In genomic region chr12:47758584-47758833, GRCh38 we compare ENCODE assay signal across 8 cellular contexts. TPM values are rescaled to one million over a fixed set of nuclear protein-coding genes. Genes with fewer than 3 reads are reported as not detected.
A peak's percentile ranks its signal among the peaks of the same experiment; 100 is the strongest.
DNase-seq lines count a peak whose midpoint lies in the region; ATAC-seq, FAIRE-seq and TF ChIP-seq lines count a peak whose summit lies in the region.

No MANE protein-coding gene starts in this region.

- intact Hi-C loops in endothelial cell of umbilical vein (cut with micrococcal nuclease), result loop anchor here (1.0 to 5.0 kb wide), 3 partner anchors 15 to 959 kb away; partner anchors contain the start of genes CCNT1 and SLC48A1

- H2BK15ac ChIP-seq in neuronal stem cell (ENCODE audit: low read length), result peak overlapping the region; percentile 53

- peak overlapping the region; percentile 26 for H2BK5ac ChIP-seq in neuronal stem cell (ENCODE audit: low read length)

- dilution Hi-C loops in endothelial cell of umbilical vein (cut with MboI; ENCODE audit: extremely low pct_ligation_motif_present, low sequenced_read_pairs), result no loop called here

- H3K27ac ChIP-seq in C4-2B, result peak overlapping the region; percentile 78
- H3K27ac ChIP-seq in OCI-LY1 (ENCODE audit: low read depth, low read length, poor library complexity, severe bottlenecking), result no peak overlapping the region
- H3K27ac ChIP-seq in endothelial cell of umbilical vein (ENCODE audit: insufficient read depth, low read depth, low read length), result peak overlapping the region; percentile 95
- H3K27ac ChIP-seq in neuronal stem cell (replicated peaks; ENCODE audit: low read length), result no peak overlapping the region

- no peak for ATAC-seq in HG02840 (IDR thresholded peaks at IDR 0.05; ENCODE audit: low FRiP score, unreplicated experiment)

- H4K91ac ChIP-seq in neuronal stem cell (ENCODE audit: low read depth, low read length, poor library complexity), result no peak overlapping the region

- TF ChIP-seq CTCF in C4-2B (conservative IDR thresholded peaks at IDR 0.05) (no peak), OCI-LY1 (IDR thresholded peaks at IDR 0.05; ENCODE audit: low read length) (no peak), endothelial cell of umbilical vein (IDR thresholded peaks at IDR 0.05; ENCODE audit: extremely low read depth in 1 of 2, insufficient read depth in 1 of 2, low read depth in 1 of 2, low read length in 2 of 2) (no peak)

- H3K79me2 ChIP-seq in OCI-LY1 (ENCODE audit: insufficient read depth, low read length) (no peaks in the 10 kb centered on the region), endothelial cell of umbilical vein (ENCODE audit: control insufficient read depth, insufficient read depth, low read length) (peaks cover 32% of the 10 kb centered on the region)

- H3K9ac ChIP-seq in OCI-LY1 (ENCODE audit: low read length) (no peak overlapping the region), endothelial cell of umbilical vein (replicated peaks; ENCODE audit: extremely low read depth, insufficient read depth, low read length) (peak overlapping the region; percentile 85), neuronal stem cell (ENCODE audit: low read depth, low read length, poor library complexity) (peak overlapping the region; percentile 60)

- TSS peak; percentile 36 for BruUV-seq in endothelial cell of umbilical vein (replicated peaks; lab: Mats Ljungman, UMichigan)

- CTCF ChIA-PET in endothelial cell of umbilical vein (lab: Charles Lee), result interaction anchor here (0.6 to 8.4 kb wide), 18 partner anchors 9 to 191 kb away, joined by 3 to 191 read pairs (median 6); partner anchors contain the start of genes RPAP3 and SLC48A1

- no peaks in the 10 kb centered on the region for H3F3A ChIP-seq in OCI-LY1 (ENCODE audit: insufficient read depth, low read length)

- no peak for TF ChIP-seq POLR2A in endothelial cell of umbilical vein (IDR thresholded peaks at IDR 0.05; ENCODE audit: low read depth, low read length)

- peak overlapping the region; percentile 77 for H3K14ac ChIP-seq in neuronal stem cell (ENCODE audit: low read length)

- H3K4ac ChIP-seq in neuronal stem cell (ENCODE audit: low read length), result no peak overlapping the region

- FAIRE-seq in endothelial cell of umbilical vein (lab: Jason Lieb, UNC), result no peak

- DNase-seq in endothelial cell of umbilical vein (ENCODE audit: low read depth, low spot score), result no peak
- DNase-seq in neuronal stem cell (ENCODE audit: low spot score), result no peak
- DNase-seq in DMS53 (lab: John Stamatoyannopoulos, UW), result no peak
- no peak for DNase-seq in COR-L47 (lab: John Stamatoyannopoulos, UW)
- no peak for DNase-seq in glomerular visceral epithelial cell (ENCODE audit: extremely low spot score)

- H3K4me3 ChIP-seq in OCI-LY1 (ENCODE audit: low read depth, low read length, poor library complexity, severe bottlenecking) (peak overlapping the region; percentile 62), endothelial cell of umbilical vein (replicated peaks in 1 of 3; ENCODE audit: insufficient read depth in 1 of 3, low read depth in 1 of 3, low read length in 3 of 3) (peak overlapping the region; percentile 50 to 71 (median 62)), neuronal stem cell (ENCODE audit: low read length in 2 of 2) (peak overlapping the region in 1 of 2 donors; percentile 70)

- H4K8ac ChIP-seq in neuronal stem cell (ENCODE audit: low read depth, low read length), result no peak overlapping the region

- WGBS in neuronal stem cell (ENCODE audit: extremely low coverage in 2 of 2, insufficient read length in 2 of 2, insufficient replicate concordance in 1 of 2), 2 donors, result no CpG with 5 or more reads among the region's 10 CpGs

- no peak overlapping the region for H2BK12ac ChIP-seq in neuronal stem cell (ENCODE audit: low read length)

- H2AFZ ChIP-seq in OCI-LY1 (ENCODE audit: low read length) (no peak overlapping the region), endothelial cell of umbilical vein (ENCODE audit: low read depth, low read length) (no peak overlapping the region), neuronal stem cell (ENCODE audit: low read length) (peak overlapping the region; percentile 98)

- POLR2A ChIA-PET in endothelial cell of umbilical vein (lab: Charles Lee), result interaction anchor here (1.4 to 1.6 kb wide), 3 partner anchors 15 to 62 kb away, joined by 3 to 11 read pairs (median 8); no protein-coding TSS in a partner anchor

- H3K18ac ChIP-seq in neuronal stem cell (ENCODE audit: low read length), result peak overlapping the region; percentile 85

- no peaks in the 10 kb centered on the region for H3K9me2 ChIP-seq in OCI-LY1 (ENCODE audit: low read depth, low read length)

- peak overlapping the region; percentile 56 for H2AK5ac ChIP-seq in neuronal stem cell (ENCODE audit: low read depth, low read length)

- H4K20me1 ChIP-seq in OCI-LY1 (ENCODE audit: insufficient read depth, low read length) (no peaks in the 10 kb centered on the region), endothelial cell of umbilical vein (replicated peaks; ENCODE audit: control insufficient read depth, extremely low read depth, insufficient read depth, low read length) (no peaks in the 10 kb centered on the region)

- H3K4me2 ChIP-seq in OCI-LY1 (ENCODE audit: low read length) (peak overlapping the region; percentile 91), endothelial cell of umbilical vein (ENCODE audit: insufficient read depth, low read length) (peak overlapping the region; percentile 52), neuronal stem cell (ENCODE audit: insufficient read depth, low read length, poor library complexity, severe bottlenecking) (peak overlapping the region; percentile 93)

- H3K4me1 ChIP-seq in OCI-LY1 (ENCODE audit: insufficient read depth, low read length, severe bottlenecking) (peaks cover 13% of the 10 kb centered on the region), endothelial cell of umbilical vein (ENCODE audit: control insufficient read depth, extremely low read depth, insufficient read depth, low read length) (peaks cover 57% of the 10 kb centered on the region), neuronal stem cell (ENCODE audit: control insufficient read depth in 2 of 2, insufficient read depth in 1 of 2, low read depth in 1 of 2, low read length in 2 of 2) (peaks cover 17 to 22% of the 10 kb centered on the region in 2 donors)

- no peaks in the 10 kb centered on the region for H3K9me1 ChIP-seq in endothelial cell of umbilical vein (replicated peaks; ENCODE audit: control insufficient read depth, extremely low read depth, insufficient read depth, low read length)

- H3K36me3 ChIP-seq in OCI-LY1 (ENCODE audit: insufficient read depth, low read length), result no peaks in the 10 kb centered on the region
- H3K36me3 ChIP-seq in endothelial cell of umbilical vein (ENCODE audit: control insufficient read depth in 2 of 2, extremely low read depth in 1 of 2, insufficient read depth in 2 of 2, low read length in 2 of 2), result no peaks in the 10 kb centered on the region
- H3K36me3 ChIP-seq in neuronal stem cell (replicated peaks in 1 of 2; ENCODE audit: control insufficient read depth in 2 of 2, insufficient read depth in 2 of 2, low read length in 2 of 2), result no peaks in the 10 kb centered on the region

- H3K27me3 ChIP-seq in OCI-LY1 (ENCODE audit: insufficient read depth, low read length) (peaks cover 4% of the 10 kb centered on the region; the same call in 1 of the 2 replicates), endothelial cell of umbilical vein (ENCODE audit: control insufficient read depth in 2 of 2, insufficient read depth in 2 of 2, low read length in 2 of 2) (no peaks in the 10 kb centered on the region), neuronal stem cell (ENCODE audit: control insufficient read depth in 3 of 3, insufficient read depth in 3 of 3, low read depth in 1 of 3, low read length in 3 of 3) (peaks cover 0 to 5% (median 0%) of the 10 kb centered on the region in 3 experiments)

- no peaks in the 10 kb centered on the region for H3K9me3 ChIP-seq in OCI-LY1 (ENCODE audit: low read length)
- H3K9me3 ChIP-seq in endothelial cell of umbilical vein (replicated peaks; ENCODE audit: control insufficient read depth, insufficient read depth, low read length), result no peaks in the 10 kb centered on the region
- no peaks in the 10 kb centered on the region for H3K9me3 ChIP-seq in neuronal stem cell (replicated peaks in 1 of 2; ENCODE audit: control insufficient read depth in 2 of 2, insufficient read depth in 1 of 2, low read depth in 1 of 2, low read length in 2 of 2)

- H3K79me1 ChIP-seq in neuronal stem cell (ENCODE audit: low read depth, low read length), result no peaks in the 10 kb centered on the region

- H3K23ac ChIP-seq in neuronal stem cell (ENCODE audit: low read depth, low read length, poor library complexity), result peak overlapping the region; percentile 70

- H2BK120ac ChIP-seq in neuronal stem cell (ENCODE audit: low read depth, low read length), result no peak overlapping the region

RNA-seq across cellular contexts. Expression of gene RAPGEF3, which starts 0.2 kb away (rescaled TPM):
- total RNA-seq in endothelial cell of umbilical vein, result 53.6 and 55.1 TPM in 2 replicates
- 30.8 and 34.5 TPM in 2 replicates for polyA plus RNA-seq in endothelial cell of umbilical vein
- 14.4 and 18.3 TPM in 2 replicates for polyA plus RNA-seq in endothelial cell of umbilical vein (2011; cell fraction: cytosol; rRNA removed)
- polyA plus RNA-seq in endothelial cell of umbilical vein (2011; cell fraction: nucleus; rRNA removed), result 171 and 207 TPM in 2 replicates
- polyA plus RNA-seq in endothelial cell of umbilical vein (2012), result 29.7 and 38.7 TPM in 2 replicates
- 34.0 and 42.1 TPM in 2 replicates for polyA minus RNA-seq in endothelial cell of umbilical vein
- 3.3 TPM for polyA minus RNA-seq in endothelial cell of umbilical vein (2011; cell fraction: cytosol; rRNA and poly(A)+ RNA removed)
- polyA minus RNA-seq in endothelial cell of umbilical vein (2011; cell fraction: nucleus; rRNA and poly(A)+ RNA removed), result 57.3 and 65.6 TPM in 2 replicates
- 1.3 TPM for polyA plus RNA-seq in neuronal stem cell (2013, experiment 1 of 2)
- 1.1 TPM for polyA plus RNA-seq in neuronal stem cell (2013, experiment 2 of 2)

RNA-seq across cellular contexts. Expression of gene SLC48A1, which starts 14.5 kb away (rescaled TPM):
- total RNA-seq in endothelial cell of umbilical vein, result 17.9 and 20.3 TPM in 2 replicates
- 17.3 and 19.8 TPM in 2 replicates for polyA plus RNA-seq in endothelial cell of umbilical vein
- 13.0 and 14.1 TPM in 2 replicates for polyA plus RNA-seq in endothelial cell of umbilical vein (2011; cell fraction: cytosol; rRNA removed)
- 21.7 and 24.5 TPM in 2 replicates for polyA plus RNA-seq in endothelial cell of umbilical vein (2011; cell fraction: nucleus; rRNA removed)
- 14.7 and 19.3 TPM in 2 replicates for polyA plus RNA-seq in endothelial cell of umbilical vein (2012)
- polyA minus RNA-seq in endothelial cell of umbilical vein, result 14.9 and 20.7 TPM in 2 replicates
- polyA minus RNA-seq in endothelial cell of umbilical vein (2011; cell fraction: cytosol; rRNA and poly(A)+ RNA removed), result 18.2 TPM
- polyA minus RNA-seq in endothelial cell of umbilical vein (2011; cell fraction: nucleus; rRNA and poly(A)+ RNA removed), result 7.0 and 7.5 TPM in 2 replicates
- 12.5 TPM for polyA plus RNA-seq in neuronal stem cell (2013, experiment 1 of 2)
- 12.3 TPM for polyA plus RNA-seq in neuronal stem cell (2013, experiment 2 of 2)

RNA-seq across cellular contexts. Expression of gene ENDOU, which starts 33.2 kb away (rescaled TPM):
- total RNA-seq in endothelial cell of umbilical vein, result not detected in 2 replicates
- polyA plus RNA-seq in endothelial cell of umbilical vein, result not detected in 2 replicates
- 0.04 TPM in 1 of 2 replicates, not detected in the other for polyA plus RNA-seq in endothelial cell of umbilical vein (2011; cell fraction: cytosol; rRNA removed)
- polyA plus RNA-seq in endothelial cell of umbilical vein (2011; cell fraction: nucleus; rRNA removed), result 0.32 and 0.48 TPM in 2 replicates
- polyA plus RNA-seq in endothelial cell of umbilical vein (2012), result 0.07 TPM in 1 of 2 replicates, not detected in the other
- polyA minus RNA-seq in endothelial cell of umbilical vein, result not detected in 2 replicates
- polyA minus RNA-seq in endothelial cell of umbilical vein (2011; cell fraction: cytosol; rRNA and poly(A)+ RNA removed), result not detected
- not detected in 2 replicates for polyA minus RNA-seq in endothelial cell of umbilical vein (2011; cell fraction: nucleus; rRNA and poly(A)+ RNA removed)
- polyA plus RNA-seq in neuronal stem cell (2013, experiment 1 of 2), result not detected
- 0.07 TPM for polyA plus RNA-seq in neuronal stem cell (2013, experiment 2 of 2)

RNA-seq across cellular contexts. Expression of gene RPAP3, which starts 52.7 kb away (rescaled TPM):
- 29.8 and 32.5 TPM in 2 replicates for total RNA-seq in endothelial cell of umbilical vein
- 2.0 and 3.9 TPM in 2 replicates for polyA plus RNA-seq in endothelial cell of umbilical vein
- polyA plus RNA-seq in endothelial cell of umbilical vein (2011; cell fraction: cytosol; rRNA removed), result 10.4 and 11.0 TPM in 2 replicates
- polyA plus RNA-seq in endothelial cell of umbilical vein (2011; cell fraction: nucleus; rRNA removed), result 9.6 and 14.9 TPM in 2 replicates
- polyA plus RNA-seq in endothelial cell of umbilical vein (2012), result 21.7 and 31.8 TPM in 2 replicates
- polyA minus RNA-seq in endothelial cell of umbilical vein, result 2.0 and 4.5 TPM in 2 replicates
- 12.3 TPM for polyA minus RNA-seq in endothelial cell of umbilical vein (2011; cell fraction: cytosol; rRNA and poly(A)+ RNA removed)
- 10.7 and 12.8 TPM in 2 replicates for polyA minus RNA-seq in endothelial cell of umbilical vein (2011; cell fraction: nucleus; rRNA and poly(A)+ RNA removed)
- 49.8 TPM for polyA plus RNA-seq in neuronal stem cell (2013, experiment 1 of 2)
- 50.8 TPM for polyA plus RNA-seq in neuronal stem cell (2013, experiment 2 of 2)

Comparison
In these comparisons a context has a peak if more than half of its experiments do, and no peak if none do; other contexts are left out.
1. H3K27ac ChIP-seq: peak in C4-2B (single experiment) and endothelial cell of umbilical vein (single experiment); none in OCI-LY1 (single experiment) and neuronal stem cell (single experiment).
2. Peak in every context shown above with its lines, with median percentiles within 50 percentile points of each other: H3K4me2 ChIP-seq.